Comparison of ENCODE assay signal across 14 cellular contexts in genomic region chr19:49687566-49688316, GRCh38. TPM values are rescaled to one million over a fixed set of nuclear protein-coding genes. Genes with fewer than 3 reads are reported as not detected.
DNase-seq lines count a peak whose midpoint lies in the region; ATAC-seq and TF ChIP-seq lines count a peak whose summit lies in the region.
"Had no signal": no experiment of that assay in that cellular context is flagged by ENCODE, and none has a peak within 500 bp of the region (broad histone marks: within the 10 kb centered on the region; RNA-seq: fewer than 3 reads in every experiment).

No MANE protein-coding gene starts in this region.

- no peak overlapping the region for H3K4me3 Mint-ChIP-seq in WTC11
- H3K4me3 Mint-ChIP-seq: activated CD8-positive, alpha-beta T cell treated with anti-CD3 and anti-CD28 coated beads for 36 hours had no signal

- H3K27ac ChIP-seq in 22Rv1 (peak overlapping the region; percentile 87; the same call in 1 of the 2 replicates), right lobe of liver (peak overlapping the region in 1 of 3 donors; percentile 54), colonic mucosa (no peak overlapping the region)
- H3K27ac ChIP-seq: SJSA1, thyroid gland had no signal

- peaks cover 42% of the 10 kb centered on the region for H3K36me3 Mint-ChIP-seq in WTC11

- TF ChIP-seq POLR2A in right lobe of liver (IDR thresholded peaks at IDR 0.05) = no peak

- H3K9ac ChIP-seq in colonic mucosa (ENCODE audit: low read depth in 2 of 2, low read length in 2 of 2) = no peak overlapping the region

- in situ Hi-C loops in GM13976 (cut with MboI; ENCODE audit: low sequenced_read_pairs, unreplicated experiment) = no loop called here

- ATAC-seq in WTC11 (no peak), right lobe of liver (peak; percentile 4 to 31 (median 19))
- ATAC-seq: activated CD8-positive, alpha-beta T cell treated with anti-CD3 and anti-CD28 coated beads for 36 hours had no signal

- no peaks in the 10 kb centered on the region for H3K27me3 Mint-ChIP-seq in WTC11 (ENCODE audit: low read depth)

- peak; percentile 43 for DNase-seq in GM13976 (ENCODE audit: low spot score)
- no peak for DNase-seq in WTC11 (ENCODE audit: low spot score)
- DNase-seq in right lobe of liver = no peak
- DNase-seq in NCI-H748 treated with DMSO at 0.1 percent for 48 hours (lab: John Stamatoyannopoulos, UW) = no peak
- no peak for DNase-seq in colonic mucosa
- no peak for DNase-seq in activated gamma-delta T cell treated with Interleukin-2 at 50 U/mL for 16 hours
- DNase-seq in SW480 (ENCODE audit: low spot score) = no peak
- DNase-seq: activated CD8-positive, alpha-beta T cell treated with anti-CD3 and anti-CD28 coated beads for 36 hours; effector CD8-positive, alpha-beta T cell; HCEC 1CT; NCI-H2171 treated with DMSO at 0.1 percent for 48 hours; thyroid gland had no signal

- no peak overlapping the region for H3K4me3 ChIP-seq in right lobe of liver
- H3K4me3 ChIP-seq in colonic mucosa = no peak overlapping the region
- H3K4me3 ChIP-seq: SJSA1, thyroid gland had no signal

- WGBS in right lobe of liver (ENCODE audit: insufficient coverage, low coverage, low lambda C conversion rate, missing lambda C conversion rate) = 67% methylated on average over 18 of the region's 26 CpGs

- no peaks in the 10 kb centered on the region for H3K9me3 Mint-ChIP-seq in WTC11
- H3K9me3 Mint-ChIP-seq: activated CD8-positive, alpha-beta T cell treated with anti-CD3 and anti-CD28 coated beads for 36 hours had no signal

- H3K27me3 ChIP-seq in right lobe of liver = no peaks in the 10 kb centered on the region
- H3K27me3 ChIP-seq in colonic mucosa = peaks cover 12% of the 10 kb centered on the region
- H3K27me3 ChIP-seq: thyroid gland had no signal

- CTCF ChIA-PET in WTC11 (lab: Charles Lee) = interaction anchor here (0.7 to 3.8 kb wide), 3 partner anchors 9 to 198 kb away, joined by 3 to 19 read pairs (median 14); no protein-coding TSS in a partner anchor

- H3K9me3 ChIP-seq in right lobe of liver (no peaks in the 10 kb centered on the region), colonic mucosa (no peaks in the 10 kb centered on the region)
- H3K9me3 ChIP-seq: SJSA1, thyroid gland had no signal

- intact Hi-C loops in right lobe of liver (cut with DNase I) = loop anchor here in 1 of 2 donors (10.0 kb wide), 1 partner anchor 113 kb away; no protein-coding TSS in a partner anchor
- intact Hi-C loops in colonic mucosa (cut with DNase I) = no loop called here

- peak overlapping the region; percentile 81 for H3K27ac Mint-ChIP-seq in WTC11
- H3K27ac Mint-ChIP-seq: activated CD8-positive, alpha-beta T cell treated with anti-CD3 and anti-CD28 coated beads for 36 hours had no signal

- H3K4me1 Mint-ChIP-seq in WTC11 = peaks cover 48% of the 10 kb centered on the region

- TF ChIP-seq CTCF in 22Rv1 (IDR thresholded peaks at IDR 0.05) (no peak), GM13976 (IDR thresholded peaks at IDR 0.05; ENCODE audit: borderline replicate concordance, control extremely low read depth, extremely low read depth, insufficient read depth, missing control alignments) (no peak), WTC11 (IDR thresholded peaks at IDR 0.05) (no peak), right lobe of liver (IDR thresholded peaks at IDR 0.05) (no peak), colonic mucosa (IDR thresholded peaks at IDR 0.05) (no peak)

- peaks cover 0 to 26% (median 4%) of the 10 kb centered on the region in 4 donors for H3K36me3 ChIP-seq in right lobe of liver
- H3K36me3 ChIP-seq in colonic mucosa = no peaks in the 10 kb centered on the region

- POLR2A ChIA-PET in WTC11 (lab: Charles Lee) = interaction anchor here (0.6 to 5.9 kb wide), 4 partner anchors 12 to 45 kb away, joined by 3 to 38 read pairs (median 6); partner anchors contain the start of genes PRMT1 and SCAF1

- H3K4me1 ChIP-seq in right lobe of liver = peaks cover 0 to 17% (median 2%) of the 10 kb centered on the region in 4 donors
- H3K4me1 ChIP-seq in colonic mucosa = peaks cover 4% of the 10 kb centered on the region

TF ChIP-seq in WTC11, 78 proteins besides CTCF, POLR2A, EP300 and RAD21 (continues in another document):
- TF ChIP-seq E2F1 (CRISPR knock-in tag; IDR thresholded peaks at IDR 0.05) (no peak), E2F4 (CRISPR knock-in tag; IDR thresholded peaks at IDR 0.05; ENCODE audit: borderline replicate concordance, low read depth) (no peak), PREB (CRISPR knock-in tag; IDR thresholded peaks at IDR 0.05; ENCODE audit: borderline replicate concordance) (no peak), NR2C2 (CRISPR knock-in tag; IDR thresholded peaks at IDR 0.05) (no peak), ZNF138 (CRISPR knock-in tag; conservative IDR thresholded peaks at IDR 0.05) (no peak), JUN (CRISPR knock-in tag; IDR thresholded peaks at IDR 0.05) (no peak), ZNF121 (CRISPR knock-in tag; IDR thresholded peaks at IDR 0.05) (no peak), ZBTB43 (CRISPR knock-in tag; IDR thresholded peaks at IDR 0.05) (no peak), ZNF263 (CRISPR knock-in tag; IDR thresholded peaks at IDR 0.05; ENCODE audit: low read depth) (no peak), EMX1 (CRISPR knock-in tag; IDR thresholded peaks at IDR 0.05) (no peak), RELA (CRISPR knock-in tag; IDR thresholded peaks at IDR 0.05; ENCODE audit: borderline replicate concordance) (no peak), ZNF416 (CRISPR knock-in tag; IDR thresholded peaks at IDR 0.05) (no peak), ZSCAN18 (CRISPR knock-in tag; IDR thresholded peaks at IDR 0.05) (no peak), FOXJ3 (CRISPR knock-in tag; IDR thresholded peaks at IDR 0.05; ENCODE audit: borderline replicate concordance) (no peak), MYBL2 (CRISPR knock-in tag; IDR thresholded peaks at IDR 0.05) (no peak)

RNA-seq across cellular contexts. Expression of gene ADM5, which starts 1.7 kb away (rescaled TPM):
- total RNA-seq in WTC11 (2021) = 5.9 to 6.7 TPM (median 6.2 TPM) in 3 replicates
- under 1 TPM; 0.19 to 0.70 (median 0.51) TPM for total RNA-seq in right lobe of liver
- total RNA-seq in colonic mucosa = 1 to 10 TPM in 1 of 2 donors, under 1 TPM in 1; 0.24 to 2.0 TPM

RNA-seq across cellular contexts. Expression of gene CPT1C, which starts 3.2 kb away (rescaled TPM):
- total RNA-seq in WTC11 (2021) (74.6 to 89.5 TPM (median 85.4 TPM) in 3 replicates), right lobe of liver (1 to 10 TPM in 3 of 6 experiments, under 1 TPM in 3; 0.43 to 6.7 (median 0.97) TPM), colonic mucosa (1 to 10 TPM; 1.2 to 2.0 TPM)

RNA-seq across cellular contexts. Expression of gene PRMT1, which starts 10.7 kb away (rescaled TPM):
- total RNA-seq in WTC11 (2021) (500 to 527 TPM (median 518 TPM) in 3 replicates), right lobe of liver (10 to 100 TPM; 25.3 to 63.2 (median 39.9) TPM), colonic mucosa (100 to 1,000 TPM in 1 of 2 donors, 10 to 100 TPM in 1; 81.3 to 177 TPM)

RNA-seq across cellular contexts. Expression of gene BCL2L12, which starts 22.0 kb away (rescaled TPM):
- 139 to 146 TPM (median 140 TPM) in 3 replicates for total RNA-seq in WTC11 (2021)
- total RNA-seq in right lobe of liver = 10 to 100 TPM in 4 of 6 experiments, 1 to 10 TPM in 2; 4.5 to 11.6 (median 10.5) TPM
- 10 to 100 TPM; 17.4 to 60.9 TPM for total RNA-seq in colonic mucosa

RNA-seq across cellular contexts. Expression of gene IRF3, which starts 22.1 kb away (rescaled TPM):
- 149 to 165 TPM (median 154 TPM) in 3 replicates for total RNA-seq in WTC11 (2021)
- 10 to 100 TPM; 29.6 to 41.8 (median 35.3) TPM for total RNA-seq in right lobe of liver
- 100 to 1,000 TPM in 1 of 2 donors, 10 to 100 TPM in 1; 62.9 to 190 TPM for total RNA-seq in colonic mucosa
